ENCODE assay signal across 27 cellular contexts in the genomic region with DNA sequence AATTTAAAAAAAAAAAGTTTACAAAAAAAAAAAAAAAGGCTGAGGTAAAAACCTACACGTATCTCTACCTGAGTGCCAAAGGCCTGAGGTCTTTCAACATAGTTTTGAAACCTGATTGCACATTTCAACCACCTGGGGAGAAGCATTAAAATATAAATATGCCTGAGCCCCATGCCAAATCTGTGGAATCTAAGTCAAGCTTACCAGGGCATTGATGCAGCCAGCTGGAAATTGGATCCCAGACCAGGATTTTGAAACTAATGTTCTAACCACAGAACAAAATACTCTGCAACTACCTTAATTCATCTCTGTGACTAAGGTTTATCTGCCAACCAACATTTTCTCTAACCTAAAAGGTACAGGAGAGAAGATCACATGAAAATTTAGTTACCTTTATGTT. TPM values are rescaled to one million over a fixed set of nuclear protein-coding genes. Genes with fewer than 3 reads are reported as not detected.
DNase-seq lines count a peak whose midpoint lies in the region; ATAC-seq, FAIRE-seq and TF ChIP-seq lines count a peak whose summit lies in the region.
"Had no signal": no experiment of that assay in that cellular context is flagged by ENCODE, and none has a peak within 500 bp of the region (broad histone marks: within the 10 kb centered on the region; RNA-seq: fewer than 3 reads in every experiment).

No MANE protein-coding gene starts in this region.

- no peak overlapping the region; the same call in 1 of the 2 replicates for H3K18ac ChIP-seq in H1 (ENCODE audit: extremely low read depth, low read length)

- H3K9me3 Mint-ChIP-seq in chondrocyte (ENCODE audit: low read depth) = no peaks in the 10 kb centered on the region
- H3K9me3 Mint-ChIP-seq: activated naive CD8-positive, alpha-beta T cell treated with anti-CD3 and anti-CD28 coated beads for 36 hours; activated T-helper 17 cell treated with anti-CD3 and anti-CD28 coated beads, Interleukin-2, amount 50 U/mL, for 72 hours; CD4-positive, alpha-beta T cell; IgD-negative memory B cell; stimulated activated naive CD8-positive, alpha-beta T cell treated with anti-CD3 and anti-CD28 coated beads, Interleukin-15, Interleukin-2, amounts not matched to agents 100 ng/mL and 50 ng/mL, for 24 hours had no signal

- H4K5ac ChIP-seq in H1 (ENCODE audit: insufficient read length, low read depth, low read length) = no peak overlapping the region

- POLR2A ChIA-PET in H1 (lab: Charles Lee; ENCODE audit: partially characterized antibody) = interaction anchor here (0.9 to 1.3 kb wide), 4 partner anchors 36 to 99 kb away, joined by 3 to 4 read pairs (median 3); no protein-coding TSS in a partner anchor
- POLR2A ChIA-PET in GM10248 (lab: Yijun Ruan, JAX) = no interaction called here

- H2BK15ac ChIP-seq in H1 (ENCODE audit: low read length) = no peak overlapping the region

- TF ChIP-seq CTCF in H1 (IDR thresholded peaks at IDR 0.05; ENCODE audit: control extremely low read depth in 1 of 3, insufficient read depth in 1 of 3, low read depth in 1 of 3, low read length in 3 of 3) (no peak), right lobe of liver (IDR thresholded peaks at IDR 0.05) (no peak), chondrocyte (IDR thresholded peaks at IDR 0.05) (no peak), GM10248 (IDR thresholded peaks at IDR 0.05; ENCODE audit: control extremely low read depth, extremely low read depth, low read depth, missing control alignments) (no peak)

- intact Hi-C loops in right lobe of liver (cut with DNase I) = no loop called here

- 20% methylated on average over 1 of the region's 1 CpG; no CpG with 5 or more reads in 1 of the 2 experiments for WGBS in H1 (ENCODE audit: extremely low coverage in 1 of 2, insufficient coverage in 1 of 2, insufficient read length in 1 of 2, insufficient replicate concordance in 2 of 2, low coverage in 1 of 2, low lambda C conversion rate in 2 of 2, missing lambda C conversion rate in 1 of 2), 2 experiments
- WGBS in right lobe of liver (ENCODE audit: insufficient coverage, low coverage, low lambda C conversion rate, missing lambda C conversion rate) = 23% methylated on average over 1 of the region's 1 CpG

- H2BK5ac ChIP-seq in H1 (ENCODE audit: low read depth, low read length) = no peak overlapping the region

- H3K4me3 ChIP-seq in H1 (ENCODE audit: extremely low read depth in 1 of 4, insufficient read depth in 2 of 4, low read depth in 3 of 4, low read length in 4 of 4) (peak overlapping the region in 1 of 4 experiments; percentile 44; a peak in 3 of 8 replicates), right lobe of liver (no peak overlapping the region)
- H3K4me3 ChIP-seq: transverse colon had no signal

- no peak overlapping the region for H2BK120ac ChIP-seq in H1 (replicated peaks; ENCODE audit: low read depth, low read length)

- H3K27ac ChIP-seq in H1 (ENCODE audit: low read depth, low read length) = no peak overlapping the region
- H3K27ac ChIP-seq in right lobe of liver = peak overlapping the region in 1 of 3 donors; percentile 44
- H3K27ac ChIP-seq: transverse colon had no signal

- no peaks in the 10 kb centered on the region for H3K27me3 Mint-ChIP-seq in chondrocyte (ENCODE audit: low read depth)
- H3K27me3 Mint-ChIP-seq: activated CD4-positive, alpha-beta T cell treated with anti-CD3 and anti-CD28 coated beads for 36 hours; activated naive CD8-positive, alpha-beta T cell treated with anti-CD3 and anti-CD28 coated beads for 36 hours; activated T-helper 17 cell treated with anti-CD3 and anti-CD28 coated beads, Interleukin-2, amount 50 U/mL, for 72 hours; CD4-positive, alpha-beta T cell; IgD-negative memory B cell; stimulated activated naive CD8-positive, alpha-beta T cell treated with anti-CD3 and anti-CD28 coated beads, Interleukin-15, Interleukin-2, amounts not matched to agents 100 ng/mL and 50 ng/mL, for 24 hours had no signal

- no peak overlapping the region for H3K14ac ChIP-seq in H1 (ENCODE audit: insufficient read length)

- peaks cover 0 to 11% (median 4%) of the 10 kb centered on the region in 4 experiments; a peak in 4 of 7 replicates for H3K4me1 ChIP-seq in H1 (replicated peaks in 1 of 4; ENCODE audit: control insufficient read depth in 3 of 4, insufficient read depth in 4 of 4, low read length in 3 of 4)
- peaks cover 0 to 34% (median 6%) of the 10 kb centered on the region in 4 donors for H3K4me1 ChIP-seq in right lobe of liver

- H4K8ac ChIP-seq in H1 (ENCODE audit: extremely low read depth, insufficient read depth, low read length) = no peak overlapping the region

- ATAC-seq in right lobe of liver = peak; percentile 65 to 85 (median 78)
- ATAC-seq: activated CD4-positive, alpha-beta T cell treated with anti-CD3 and anti-CD28 coated beads for 36 hours; activated T-helper 17 cell treated with anti-CD3 and anti-CD28 coated beads, Interleukin-2, amount 50 U/mL, for 72 hours; left colon had no signal

- no peak overlapping the region for H2BK12ac ChIP-seq in H1 (ENCODE audit: low read depth, low read length)

- H2BK20ac ChIP-seq in H1 (ENCODE audit: low read length) = no peak overlapping the region

- CTCF ChIA-PET in H1 (lab: Charles Lee; ENCODE audit: partially characterized antibody) (interaction anchor here (0.5 to 1.3 kb wide), 3 partner anchors 9 to 99 kb away, joined by 3 to 5 read pairs (median 4); partner anchors contain the start of gene PGAP2), GM10248 (lab: Yijun Ruan, JAX) (interaction anchor here (0.8 to 2.6 kb wide), 2 partner anchors 13 to 98 kb away, joined by 3 to 8 read pairs; partner anchors contain the start of gene PGAP2)

- no peaks in the 10 kb centered on the region for H3K9me3 ChIP-seq in H1 (ENCODE audit: insufficient read depth in 2 of 2, low read depth in 1 of 2, low read length in 1 of 2)
- H3K9me3 ChIP-seq in right lobe of liver = no peaks in the 10 kb centered on the region
- H3K9me3 ChIP-seq: transverse colon had no signal

- H3K9ac ChIP-seq in H1 (replicated peaks in 1 of 4; ENCODE audit: extremely low read depth in 1 of 4, low read depth in 3 of 4, low read length in 3 of 4) = no peak overlapping the region

- no peak overlapping the region for H3K23ac ChIP-seq in H1 (ENCODE audit: insufficient read length)

- no peak for FAIRE-seq in H1 (lab: Jason Lieb, UNC)
- FAIRE-seq: GM12891 had no signal

- peak overlapping the region; percentile 14 to 62 for H3K4me2 ChIP-seq in H1 (ENCODE audit: insufficient read depth in 1 of 2, low read depth in 2 of 2, low read length in 2 of 2)

- peaks cover 0 to 1% of the 10 kb centered on the region in 2 experiments for H4K20me1 ChIP-seq in H1 (replicated peaks in 1 of 2; ENCODE audit: control insufficient read depth in 1 of 2, insufficient read depth in 2 of 2, low read length in 2 of 2)

- no peak overlapping the region for H3K56ac ChIP-seq in H1 (replicated peaks; ENCODE audit: insufficient read length, low read depth, low read length)

- no peak overlapping the region for H2AFZ ChIP-seq in H1 (ENCODE audit: low read length)

- no peak overlapping the region for H2AK5ac ChIP-seq in H1 (ENCODE audit: low read depth, low read length)

- H3K36me3 ChIP-seq in H1 (ENCODE audit: control insufficient read depth in 2 of 4, insufficient read depth in 4 of 4, low read length in 3 of 4) = peaks cover 8 to 69% (median 36%) of the 10 kb centered on the region in 4 experiments; a peak in 7 of 8 replicates
- peaks cover 0 to 30% (median 13%) of the 10 kb centered on the region in 4 donors for H3K36me3 ChIP-seq in right lobe of liver

- DNase-seq in EH (ENCODE audit: low read depth) = peak; percentile 20
- peak; percentile 40 for DNase-seq in LHCN-M2 (ENCODE audit: low read depth)
- no peak for DNase-seq in H1 (ENCODE audit: low read depth in 1 of 2, low spot score in 2 of 2)
- DNase-seq in right lobe of liver = peak in 1 of 3 donors; percentile 75
- DNase-seq in chondrocyte (ENCODE audit: low spot score) = no peak
- no peak for DNase-seq in amniotic stem cell (lab: John Stamatoyannopoulos, UW)
- DNase-seq in GM10248 (ENCODE audit: extremely low spot score) = no peak
- DNase-seq in stimulated activated naive CD4-positive, alpha-beta T cell (lab: John Stamatoyannopoulos, UW) = no peak
- DNase-seq: activated CD4-positive, alpha-beta T cell treated with anti-CD3 and anti-CD28 coated beads for 36 hours; activated naive CD8-positive, alpha-beta T cell treated with anti-CD3 and anti-CD28 coated beads for 36 hours; CD4-positive, alpha-beta T cell; cerebellar nuclear complex; DMS153; effector memory CD4-positive, alpha-beta T cell; GF-D8; H7; left colon; NCI-H187 treated with DMSO at 0.1 percent for 48 hours; NCI-H446 treated with DMSO at 0.1 percent for 48 hours; occipital lobe; RPMI8226; stimulated activated CD4-positive, alpha-beta T cell treated with anti-CD3 and anti-CD28 coated beads, Interleukin-1b, Interleukin-23, amount 100 ng/mL, for 48 hours; transverse colon had no signal

- no peaks in the 10 kb centered on the region for H3K23me2 ChIP-seq in H1 (ENCODE audit: low read depth, low read length)

- H3K27me3 ChIP-seq in H1 (replicated peaks in 1 of 4; ENCODE audit: control insufficient read depth in 3 of 4, extremely low read depth in 1 of 4, insufficient read depth in 3 of 4, low read length in 3 of 4) (no peaks in the 10 kb centered on the region), right lobe of liver (no peaks in the 10 kb centered on the region)
- H3K27me3 ChIP-seq: transverse colon had no signal

- peaks cover 8% of the 10 kb centered on the region for H3K4me1 Mint-ChIP-seq in chondrocyte (ENCODE audit: low read depth)

- no peaks in the 10 kb centered on the region; the same call in 1 of the 2 replicates for H3K79me1 ChIP-seq in H1 (ENCODE audit: low read depth, low read length)

- H3K36me3 Mint-ChIP-seq in chondrocyte (ENCODE audit: low read depth) = peaks cover 30% of the 10 kb centered on the region

- TF ChIP-seq POLR2A in H1 (IDR thresholded peaks at IDR 0.05; ENCODE audit: control extremely low read depth in 1 of 2, low read depth in 2 of 2, low read length in 2 of 2) (no peak), right lobe of liver (IDR thresholded peaks at IDR 0.05) (no peak)

- H3K79me2 ChIP-seq in H1 (ENCODE audit: control insufficient read depth in 1 of 2, insufficient read depth in 2 of 2, low read length in 2 of 2) = peaks cover 0 to 11% of the 10 kb centered on the region in 2 experiments; a peak in 1 of 4 replicates

- H3K4ac ChIP-seq in H1 (replicated peaks; ENCODE audit: insufficient read length, low read depth, low read length) = no peak overlapping the region

- TF ChIP-seq EP300 in H1 (IDR thresholded peaks at IDR 0.05; ENCODE audit: borderline replicate concordance in 1 of 2, low read depth in 2 of 2, low read length in 2 of 2) = no peak

- H4K91ac ChIP-seq in H1 (replicated peaks; ENCODE audit: insufficient read length, low read length) = no peak overlapping the region

- no peak for TF ChIP-seq RAD21 in H1 (IDR thresholded peaks at IDR 0.05 in 1 of 2, conservative IDR thresholded peaks at IDR 0.05 in 1 of 2; ENCODE audit: low read depth in 2 of 2, low read length in 2 of 2)

- no peak overlapping the region for H3K27ac Mint-ChIP-seq in chondrocyte (ENCODE audit: unreplicated experiment)
- H3K27ac Mint-ChIP-seq: activated naive CD8-positive, alpha-beta T cell treated with anti-CD3 and anti-CD28 coated beads for 36 hours; activated T-helper 17 cell treated with anti-CD3 and anti-CD28 coated beads, Interleukin-2, amount 50 U/mL, for 72 hours; CD4-positive, alpha-beta T cell; IgD-negative memory B cell; stimulated activated naive CD8-positive, alpha-beta T cell treated with anti-CD3 and anti-CD28 coated beads, Interleukin-15, Interleukin-2, amounts not matched to agents 100 ng/mL and 50 ng/mL, for 24 hours had no signal

- no peak overlapping the region for H3K4me3 Mint-ChIP-seq in chondrocyte (ENCODE audit: unreplicated experiment)
- H3K4me3 Mint-ChIP-seq: activated CD4-positive, alpha-beta T cell treated with anti-CD3 and anti-CD28 coated beads for 36 hours; activated naive CD8-positive, alpha-beta T cell treated with anti-CD3 and anti-CD28 coated beads for 36 hours; activated T-helper 17 cell treated with anti-CD3 and anti-CD28 coated beads, Interleukin-2, amount 50 U/mL, for 72 hours; CD4-positive, alpha-beta T cell; IgD-negative memory B cell; stimulated activated naive CD8-positive, alpha-beta T cell treated with anti-CD3 and anti-CD28 coated beads, Interleukin-15, Interleukin-2, amounts not matched to agents 100 ng/mL and 50 ng/mL, for 24 hours had no signal

RNA-seq across cellular contexts. Expression of gene CHRNA10, which starts 38.8 kb away (rescaled TPM):
- 0.51 and 0.98 TPM in 2 replicates for total RNA-seq in LHCN-M2 (2014; rRNA removed)
- polyA plus RNA-seq in LHCN-M2 (2012) = 0.28 TPM
- 1.1 and 1.3 TPM in 2 replicates for total RNA-seq in H1 (2021; fragmentation: NEBNext Ultra II Directional; extraction: Animal tissue kit (Norgen Biotek cat#: 25700))
- polyA plus RNA-seq in H1 (2011; rRNA removed) = 0.68 and 0.97 TPM in 2 replicates
- 0.65 TPM for polyA plus RNA-seq in H1 (2011; cell fraction: cytosol; rRNA removed)
- 2.8 TPM for polyA plus RNA-seq in H1 (2011; cell fraction: nucleus; rRNA removed)
- 0.46 to 1.5 TPM (median 0.54 TPM) in 4 replicates for polyA plus RNA-seq in H1 (2012, experiment 1 of 2)
- 0.26 TPM for polyA plus RNA-seq in H1 (2012, experiment 2 of 2)
- 0.97 TPM for polyA plus RNA-seq in H1 (2013, experiment 1 of 2)
- 0.85 TPM for polyA plus RNA-seq in H1 (2013, experiment 2 of 2)
- polyA minus RNA-seq in H1 (2011; rRNA and poly(A)+ RNA removed) = 0.90 and 1.4 TPM in 2 replicates
- polyA minus RNA-seq in H1 (2011; cell fraction: cytosol; rRNA and poly(A)+ RNA removed) = not detected
- polyA minus RNA-seq in H1 (2011; cell fraction: nucleus; rRNA and poly(A)+ RNA removed) = 3.1 TPM
- 1 to 10 TPM in 1 of 6 experiments, under 1 TPM in 5; 0.25 to 1.2 (median 0.41) TPM for total RNA-seq in right lobe of liver
- 0.75 to 1.2 TPM (median 0.79 TPM) in 3 replicates for total RNA-seq in chondrocyte
- total RNA-seq: occipital lobe had no signal

Comparison
In these comparisons a context has a peak if more than half of its experiments do, and no peak if none do; other contexts are left out.
1. DNase-seq: peak in EH (single experiment) and LHCN-M2 (single experiment); none in H1 (0 of 2), chondrocyte (single experiment), amniotic stem cell (single experiment), GM10248 (single experiment) and stimulated activated naive CD4-positive, alpha-beta T cell (0 of 6).